1 cellular context compared by ENCODE assay signal in genomic region chr15:65818927-65819562, GRCh38.
TF ChIP-seq lines count a peak whose summit lies in the region.

No MANE protein-coding gene starts in this region.

TF ChIP-seq in K562, 482 proteins besides CTCF, POLR2A, EP300 and RAD21 (continued from another document and continues in another):
- TF ChIP-seq ZNF318 (IDR thresholded peaks at IDR 0.05; ENCODE audit: borderline replicate concordance in 1 of 2, low read depth in 1 of 2) (0 out of 4 replicates have a peak, but pooled peaks of 1 of the 2 experiments have one; percentile 31), ZNF280B (CRISPR knock-in tag; IDR thresholded peaks at IDR 0.05) (no peak), DDX20 (tag; IDR thresholded peaks at IDR 0.05; ENCODE audit: low read depth) (no peak), DPF2 (IDR thresholded peaks at IDR 0.05) (no peak), BACH1 (tag; IDR thresholded peaks at IDR 0.05) (no peak), PYGO2 (tag; IDR thresholded peaks at IDR 0.05) (no peak), OTX1 (CRISPR knock-in tag; IDR thresholded peaks at IDR 0.05) (no peak), CTBP1 (IDR thresholded peaks at IDR 0.05; ENCODE audit: borderline replicate concordance) (no peak), NCOR1 (IDR thresholded peaks at IDR 0.05) (no peak), NFRKB (IDR thresholded peaks at IDR 0.05; ENCODE audit: low read depth) (0 out of 2 replicates have a peak, but pooled peaks have one; percentile 53), STAG1 (CRISPR knock-in tag; IDR thresholded peaks at IDR 0.05; ENCODE audit: borderline replicate concordance) (no peak), FOXJ3 (CRISPR knock-in tag; IDR thresholded peaks at IDR 0.05) (peak; percentile 84), KDM4B (IDR thresholded peaks at IDR 0.05; ENCODE audit: borderline replicate concordance in 2 of 2, low read depth in 1 of 2) (0 out of 4 replicates have a peak, but pooled peaks of 1 of the 2 experiments have one; percentile 29), MXI1 (IDR thresholded peaks at IDR 0.05; ENCODE audit: low read depth, low read length) (no peak), ZNF778 (CRISPR knock-in tag; IDR thresholded peaks at IDR 0.05) (no peak), CEBPG (CRISPR knock-in tag; IDR thresholded peaks at IDR 0.05) (no peak), CEBPG (tag; conservative IDR thresholded peaks at IDR 0.05 in 1 of 2, IDR thresholded peaks at IDR 0.05 in 1 of 2) (no peak), SAP30 (IDR thresholded peaks at IDR 0.05; ENCODE audit: borderline replicate concordance, insufficient read depth, low read depth, low read length, poor library complexity, severe bottlenecking) (no peak), KAT8 (IDR thresholded peaks at IDR 0.05; ENCODE audit: low read depth) (no peak), TBP (optimal IDR thresholded peaks at IDR 0.05; ENCODE audit: low read depth, low read length) (peak; percentile 28), CBFA2T2 (conservative IDR thresholded peaks at IDR 0.05) (no peak), MITF (IDR thresholded peaks at IDR 0.05) (no peak), SRSF3 (IDR thresholded peaks at IDR 0.05; ENCODE audit: insufficient read depth, low read length) (no peak), SUPT5H (IDR thresholded peaks at IDR 0.05) (no peak), FOXK2 (conservative IDR thresholded peaks at IDR 0.05 in 1 of 2, IDR thresholded peaks at IDR 0.05 in 1 of 2; ENCODE audit: low read depth in 2 of 2) (peak in 1 of 2 experiments; percentile 42; a peak in 1 of 4 replicates), MAFF (IDR thresholded peaks at IDR 0.05; ENCODE audit: low read length) (no peak), ZNF143 (CRISPR knock-in tag; IDR thresholded peaks at IDR 0.05) (no peak), JUNB (CRISPR knock-in tag; conservative IDR thresholded peaks at IDR 0.05) (no peak), U2AF2 (optimal IDR thresholded peaks at IDR 0.05; ENCODE audit: low read depth, low read length) (no peak), MBD2 (IDR thresholded peaks at IDR 0.05; ENCODE audit: borderline replicate concordance, low read depth) (no peak), NR4A1 (CRISPR knock-in tag; IDR thresholded peaks at IDR 0.05) (no peak), NR4A1 (tag; IDR thresholded peaks at IDR 0.05) (no peak), ESRRA (IDR thresholded peaks at IDR 0.05; ENCODE audit: borderline replicate concordance, low read depth) (peak; percentile 9; the same call in 1 of the 2 replicates), CREM (IDR thresholded peaks at IDR 0.05; ENCODE audit: low read depth) (no peak), KDM2B (CRISPR knock-in tag; IDR thresholded peaks at IDR 0.05) (no peak), HDAC1 (IDR thresholded peaks at IDR 0.05) (no peak), POLR2H (tag; IDR thresholded peaks at IDR 0.05; ENCODE audit: low read depth) (peak; percentile 49; the same call in 1 of the 2 replicates), EWSR1 (IDR thresholded peaks at IDR 0.05; ENCODE audit: borderline replicate concordance, low read depth, partially characterized antibody) (no peak), HNRNPH1 (optimal IDR thresholded peaks at IDR 0.05; ENCODE audit: low read depth, low read length) (no peak), ZNF354B (CRISPR knock-in tag; IDR thresholded peaks at IDR 0.05) (no peak), BRD4 (IDR thresholded peaks at IDR 0.05) (peak; percentile 50; the same call in 1 of the 2 replicates), ZNF316 (IDR thresholded peaks at IDR 0.05) (no peak), ELF1 (tag; IDR thresholded peaks at IDR 0.05) (peak; percentile 41; the same call in 1 of the 2 replicates), FIP1L1 (IDR thresholded peaks at IDR 0.05; ENCODE audit: low read depth, low read length, poor library complexity, severe bottlenecking) (no peak)
- TF ChIP-seq, protein P1, sequence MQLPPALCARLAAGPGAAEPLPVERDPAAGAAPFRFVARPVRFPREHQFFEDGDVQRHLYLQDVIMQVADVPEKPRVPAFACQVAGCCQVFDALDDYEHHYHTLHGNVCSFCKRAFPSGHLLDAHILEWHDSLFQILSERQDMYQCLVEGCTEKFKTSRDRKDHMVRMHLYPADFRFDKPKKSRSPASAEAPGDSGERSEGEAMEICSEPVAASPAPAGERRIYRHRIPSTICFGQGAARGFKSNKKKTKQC (CRISPR knock-in tag; IDR thresholded peaks at IDR 0.05) = no peak
- TF ChIP-seq, protein P2, sequence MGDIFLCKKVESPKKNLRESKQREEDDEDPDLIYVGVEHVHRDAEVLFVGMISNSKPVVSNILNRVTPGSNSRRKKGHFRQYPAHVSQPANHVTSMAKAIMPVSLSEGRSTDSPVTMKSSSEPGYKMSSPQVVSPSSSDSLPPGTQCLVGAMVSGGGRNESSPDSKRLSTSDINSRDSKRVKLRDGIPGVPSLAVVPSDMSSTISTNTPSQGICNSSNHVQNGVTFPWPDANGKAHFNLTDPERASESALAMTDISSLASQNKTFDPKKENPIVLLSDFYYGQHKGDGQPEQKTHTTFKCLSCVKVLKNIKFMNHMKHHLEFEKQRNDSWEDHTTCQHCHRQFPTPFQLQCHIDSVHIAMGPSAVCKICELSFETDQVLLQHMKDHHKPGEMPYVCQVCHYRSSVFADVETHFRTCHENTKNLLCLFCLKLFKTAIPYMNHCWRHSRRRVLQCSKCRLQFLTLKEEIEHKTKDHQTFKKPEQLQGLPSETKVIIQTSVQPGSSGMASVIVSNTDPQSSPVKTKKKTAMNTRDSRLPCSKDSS (IDR thresholded peaks at IDR 0.05; ENCODE audit: low read depth, partially characterized antibody) = no peak
- TF ChIP-seq, protein P3, sequence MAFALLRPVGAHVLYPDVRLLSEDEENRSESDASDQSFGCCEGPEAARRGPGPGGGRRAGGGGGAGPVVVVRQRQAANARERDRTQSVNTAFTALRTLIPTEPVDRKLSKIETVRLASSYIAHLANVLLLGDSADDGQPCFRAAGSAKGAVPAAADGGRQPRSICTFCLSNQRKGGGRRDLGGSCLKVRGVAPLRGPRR (CRISPR knock-in tag; IDR thresholded peaks at IDR 0.05) = no peak
- TF ChIP-seq, protein P4, sequence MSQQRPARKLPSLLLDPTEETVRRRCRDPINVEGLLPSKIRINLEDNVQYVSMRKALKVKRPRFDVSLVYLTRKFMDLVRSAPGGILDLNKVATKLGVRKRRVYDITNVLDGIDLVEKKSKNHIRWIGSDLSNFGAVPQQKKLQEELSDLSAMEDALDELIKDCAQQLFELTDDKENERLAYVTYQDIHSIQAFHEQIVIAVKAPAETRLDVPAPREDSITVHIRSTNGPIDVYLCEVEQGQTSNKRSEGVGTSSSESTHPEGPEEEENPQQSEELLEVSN (IDR thresholded peaks at IDR 0.05; ENCODE audit: borderline replicate concordance in 1 of 2, extremely low read depth in 1 of 2, insufficient read depth in 1 of 2, insufficient read length in 1 of 2, low read depth in 1 of 2, low read length in 1 of 2, poor library complexity in 1 of 2, severe bottlenecking in 1 of 2) = no peak
- TF ChIP-seq, protein P5, sequence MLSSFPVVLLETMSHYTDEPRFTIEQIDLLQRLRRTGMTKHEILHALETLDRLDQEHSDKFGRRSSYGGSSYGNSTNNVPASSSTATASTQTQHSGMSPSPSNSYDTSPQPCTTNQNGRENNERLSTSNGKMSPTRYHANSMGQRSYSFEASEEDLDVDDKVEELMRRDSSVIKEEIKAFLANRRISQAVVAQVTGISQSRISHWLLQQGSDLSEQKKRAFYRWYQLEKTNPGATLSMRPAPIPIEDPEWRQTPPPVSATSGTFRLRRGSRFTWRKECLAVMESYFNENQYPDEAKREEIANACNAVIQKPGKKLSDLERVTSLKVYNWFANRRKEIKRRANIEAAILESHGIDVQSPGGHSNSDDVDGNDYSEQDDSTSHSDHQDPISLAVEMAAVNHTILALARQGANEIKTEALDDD (IDR thresholded peaks at IDR 0.05) = no peak
- TF ChIP-seq, protein P6, sequence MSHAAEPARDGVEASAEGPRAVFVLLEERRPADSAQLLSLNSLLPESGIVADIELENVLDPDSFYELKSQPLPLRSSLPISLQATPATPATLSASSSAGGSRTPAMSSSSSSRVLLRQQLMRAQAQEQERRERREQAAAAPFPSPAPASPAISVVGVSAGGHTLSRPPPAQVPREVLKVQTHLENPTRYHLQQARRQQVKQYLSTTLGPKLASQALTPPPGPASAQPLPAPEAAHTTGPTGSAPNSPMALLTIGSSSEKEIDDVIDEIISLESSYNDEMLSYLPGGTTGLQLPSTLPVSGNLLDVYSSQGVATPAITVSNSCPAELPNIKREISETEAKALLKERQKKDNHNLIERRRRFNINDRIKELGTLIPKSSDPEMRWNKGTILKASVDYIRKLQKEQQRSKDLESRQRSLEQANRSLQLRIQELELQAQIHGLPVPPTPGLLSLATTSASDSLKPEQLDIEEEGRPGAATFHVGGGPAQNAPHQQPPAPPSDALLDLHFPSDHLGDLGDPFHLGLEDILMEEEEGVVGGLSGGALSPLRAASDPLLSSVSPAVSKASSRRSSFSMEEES (CRISPR knock-in tag; IDR thresholded peaks at IDR 0.05) = no peak
- TF ChIP-seq, protein P7, sequence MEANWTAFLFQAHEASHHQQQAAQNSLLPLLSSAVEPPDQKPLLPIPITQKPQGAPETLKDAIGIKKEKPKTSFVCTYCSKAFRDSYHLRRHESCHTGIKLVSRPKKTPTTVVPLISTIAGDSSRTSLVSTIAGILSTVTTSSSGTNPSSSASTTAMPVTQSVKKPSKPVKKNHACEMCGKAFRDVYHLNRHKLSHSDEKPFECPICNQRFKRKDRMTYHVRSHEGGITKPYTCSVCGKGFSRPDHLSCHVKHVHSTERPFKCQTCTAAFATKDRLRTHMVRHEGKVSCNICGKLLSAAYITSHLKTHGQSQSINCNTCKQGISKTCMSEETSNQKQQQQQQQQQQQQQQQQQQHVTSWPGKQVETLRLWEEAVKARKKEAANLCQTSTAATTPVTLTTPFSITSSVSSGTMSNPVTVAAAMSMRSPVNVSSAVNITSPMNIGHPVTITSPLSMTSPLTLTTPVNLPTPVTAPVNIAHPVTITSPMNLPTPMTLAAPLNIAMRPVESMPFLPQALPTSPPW (CRISPR knock-in tag; IDR thresholded peaks at IDR 0.05) = no peak; the same call in 1 of the 2 replicates
